Comparison of ENCODE assay signal across 1 cellular context in the genomic region with DNA sequence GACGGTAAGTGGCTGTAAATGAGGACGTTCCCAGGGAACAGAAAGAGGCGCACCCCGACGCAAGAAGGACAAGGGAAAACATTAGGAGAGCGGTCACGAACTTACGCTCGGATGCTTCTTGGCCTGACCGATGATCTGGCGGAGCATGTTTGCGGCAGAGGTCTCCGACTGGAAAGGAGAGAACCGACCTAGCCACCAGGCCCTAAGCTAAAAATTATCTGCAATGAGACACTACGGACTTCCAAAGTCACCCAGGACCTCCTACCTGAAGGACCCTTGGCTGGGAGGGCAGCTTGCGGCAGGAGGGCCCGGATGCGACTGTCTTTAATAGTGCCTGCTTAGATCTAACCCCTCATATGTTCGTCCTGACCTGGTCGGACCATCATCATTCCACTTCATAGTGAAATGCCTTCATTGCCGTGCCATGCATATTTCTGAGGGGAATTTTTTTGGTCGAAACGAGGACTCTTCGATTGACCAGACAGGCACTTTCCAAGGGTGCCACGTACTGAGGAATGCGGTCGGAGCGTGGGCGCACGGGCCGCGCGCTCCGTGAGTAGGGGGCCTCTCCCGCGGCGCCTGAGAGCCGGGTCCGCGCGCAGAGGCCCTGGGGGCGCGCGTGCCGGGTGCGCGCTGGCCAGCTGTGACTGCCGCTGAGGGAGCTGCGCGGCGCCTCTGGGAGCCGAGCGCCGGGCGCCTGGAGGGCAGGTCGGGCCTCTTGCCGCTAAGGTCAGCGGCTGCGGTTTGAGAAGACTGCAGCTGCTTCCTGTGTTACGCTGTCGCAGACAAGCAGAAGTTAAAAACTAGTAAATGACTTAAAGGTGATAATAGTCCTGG.
TF ChIP-seq lines count a peak whose summit lies in the region.

No MANE protein-coding gene starts in this region.

TF ChIP-seq in K562, 482 proteins besides CTCF, POLR2A, EP300 and RAD21 (continued from another document and continues in another):
- peak; percentile 80 for TF ChIP-seq HNRNPLL (IDR thresholded peaks at IDR 0.05; ENCODE audit: low read depth, low read length, poor library complexity, severe bottlenecking)
- TF ChIP-seq ZNF134 (CRISPR knock-in tag; conservative IDR thresholded peaks at IDR 0.05) = no peak
- no peak for TF ChIP-seq ZNF75A (CRISPR knock-in tag; IDR thresholded peaks at IDR 0.05)
- TF ChIP-seq TAL1 (IDR thresholded peaks at IDR 0.05) = peak; percentile 3; the same call in 1 of the 2 replicates
- TF ChIP-seq PTRF (tag; IDR thresholded peaks at IDR 0.05) = no peak
- TF ChIP-seq, protein P1, sequence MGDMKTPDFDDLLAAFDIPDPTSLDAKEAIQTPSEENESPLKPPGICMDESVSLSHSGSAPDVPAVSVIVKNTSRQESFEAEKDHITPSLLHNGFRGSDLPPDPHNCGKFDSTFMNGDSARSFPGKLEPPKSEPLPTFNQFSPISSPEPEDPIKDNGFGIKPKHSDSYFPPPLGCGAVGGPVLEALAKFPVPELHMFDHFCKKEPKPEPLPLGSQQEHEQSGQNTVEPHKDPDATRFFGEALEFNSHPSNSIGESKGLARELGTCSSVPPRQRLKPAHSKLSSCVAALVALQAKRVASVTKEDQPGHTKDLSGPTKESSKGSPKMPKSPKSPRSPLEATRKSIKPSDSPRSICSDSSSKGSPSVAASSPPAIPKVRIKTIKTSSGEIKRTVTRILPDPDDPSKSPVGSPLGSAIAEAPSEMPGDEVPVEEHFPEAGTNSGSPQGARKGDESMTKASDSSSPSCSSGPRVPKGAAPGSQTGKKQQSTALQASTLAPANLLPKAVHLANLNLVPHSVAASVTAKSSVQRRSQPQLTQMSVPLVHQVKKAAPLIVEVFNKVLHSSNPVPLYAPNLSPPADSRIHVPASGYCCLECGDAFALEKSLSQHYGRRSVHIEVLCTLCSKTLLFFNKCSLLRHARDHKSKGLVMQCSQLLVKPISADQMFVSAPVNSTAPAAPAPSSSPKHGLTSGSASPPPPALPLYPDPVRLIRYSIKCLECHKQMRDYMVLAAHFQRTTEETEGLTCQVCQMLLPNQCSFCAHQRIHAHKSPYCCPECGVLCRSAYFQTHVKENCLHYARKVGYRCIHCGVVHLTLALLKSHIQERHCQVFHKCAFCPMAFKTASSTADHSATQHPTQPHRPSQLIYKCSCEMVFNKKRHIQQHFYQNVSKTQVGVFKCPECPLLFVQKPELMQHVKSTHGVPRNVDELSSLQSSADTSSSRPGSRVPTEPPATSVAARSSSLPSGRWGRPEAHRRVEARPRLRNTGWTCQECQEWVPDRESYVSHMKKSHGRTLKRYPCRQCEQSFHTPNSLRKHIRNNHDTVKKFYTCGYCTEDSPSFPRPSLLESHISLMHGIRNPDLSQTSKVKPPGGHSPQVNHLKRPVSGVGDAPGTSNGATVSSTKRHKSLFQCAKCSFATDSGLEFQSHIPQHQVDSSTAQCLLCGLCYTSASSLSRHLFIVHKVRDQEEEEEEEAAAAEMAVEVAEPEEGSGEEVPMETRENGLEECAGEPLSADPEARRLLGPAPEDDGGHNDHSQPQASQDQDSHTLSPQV (IDR thresholded peaks at IDR 0.05) = 0 out of 2 replicates have a peak, but pooled peaks have one; percentile 40
- no peak for TF ChIP-seq CBX5 (IDR thresholded peaks at IDR 0.05; ENCODE audit: borderline replicate concordance, low read depth)
- TF ChIP-seq NFE2L1 (tag; IDR thresholded peaks at IDR 0.05; ENCODE audit: borderline replicate concordance, low read depth) = no peak
- peak; percentile 54; the same call in 1 of the 2 replicates for TF ChIP-seq GATAD2B (IDR thresholded peaks at IDR 0.05; ENCODE audit: borderline replicate concordance)
- peak; percentile 91 for TF ChIP-seq PML (IDR thresholded peaks at IDR 0.05; ENCODE audit: low read length)
- no peak for TF ChIP-seq ZNF354B (CRISPR knock-in tag; IDR thresholded peaks at IDR 0.05)
- TF ChIP-seq POLR2G (IDR thresholded peaks at IDR 0.05; ENCODE audit: low read depth, low read length) = peak; percentile 87
- TF ChIP-seq, protein P2, sequence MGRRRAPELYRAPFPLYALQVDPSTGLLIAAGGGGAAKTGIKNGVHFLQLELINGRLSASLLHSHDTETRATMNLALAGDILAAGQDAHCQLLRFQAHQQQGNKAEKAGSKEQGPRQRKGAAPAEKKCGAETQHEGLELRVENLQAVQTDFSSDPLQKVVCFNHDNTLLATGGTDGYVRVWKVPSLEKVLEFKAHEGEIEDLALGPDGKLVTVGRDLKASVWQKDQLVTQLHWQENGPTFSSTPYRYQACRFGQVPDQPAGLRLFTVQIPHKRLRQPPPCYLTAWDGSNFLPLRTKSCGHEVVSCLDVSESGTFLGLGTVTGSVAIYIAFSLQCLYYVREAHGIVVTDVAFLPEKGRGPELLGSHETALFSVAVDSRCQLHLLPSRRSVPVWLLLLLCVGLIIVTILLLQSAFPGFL (CRISPR knock-in tag; IDR thresholded peaks at IDR 0.05) = 0 out of 2 replicates have a peak, but pooled peaks have one; percentile 93
- peak; percentile 76 for TF ChIP-seq ZFX (CRISPR knock-in tag; IDR thresholded peaks at IDR 0.05)
- TF ChIP-seq JUNB (CRISPR knock-in tag; conservative IDR thresholded peaks at IDR 0.05) = no peak
- no peak for TF ChIP-seq SRSF7 (optimal IDR thresholded peaks at IDR 0.05; ENCODE audit: low read depth, low read length)
- TF ChIP-seq, protein P3, sequence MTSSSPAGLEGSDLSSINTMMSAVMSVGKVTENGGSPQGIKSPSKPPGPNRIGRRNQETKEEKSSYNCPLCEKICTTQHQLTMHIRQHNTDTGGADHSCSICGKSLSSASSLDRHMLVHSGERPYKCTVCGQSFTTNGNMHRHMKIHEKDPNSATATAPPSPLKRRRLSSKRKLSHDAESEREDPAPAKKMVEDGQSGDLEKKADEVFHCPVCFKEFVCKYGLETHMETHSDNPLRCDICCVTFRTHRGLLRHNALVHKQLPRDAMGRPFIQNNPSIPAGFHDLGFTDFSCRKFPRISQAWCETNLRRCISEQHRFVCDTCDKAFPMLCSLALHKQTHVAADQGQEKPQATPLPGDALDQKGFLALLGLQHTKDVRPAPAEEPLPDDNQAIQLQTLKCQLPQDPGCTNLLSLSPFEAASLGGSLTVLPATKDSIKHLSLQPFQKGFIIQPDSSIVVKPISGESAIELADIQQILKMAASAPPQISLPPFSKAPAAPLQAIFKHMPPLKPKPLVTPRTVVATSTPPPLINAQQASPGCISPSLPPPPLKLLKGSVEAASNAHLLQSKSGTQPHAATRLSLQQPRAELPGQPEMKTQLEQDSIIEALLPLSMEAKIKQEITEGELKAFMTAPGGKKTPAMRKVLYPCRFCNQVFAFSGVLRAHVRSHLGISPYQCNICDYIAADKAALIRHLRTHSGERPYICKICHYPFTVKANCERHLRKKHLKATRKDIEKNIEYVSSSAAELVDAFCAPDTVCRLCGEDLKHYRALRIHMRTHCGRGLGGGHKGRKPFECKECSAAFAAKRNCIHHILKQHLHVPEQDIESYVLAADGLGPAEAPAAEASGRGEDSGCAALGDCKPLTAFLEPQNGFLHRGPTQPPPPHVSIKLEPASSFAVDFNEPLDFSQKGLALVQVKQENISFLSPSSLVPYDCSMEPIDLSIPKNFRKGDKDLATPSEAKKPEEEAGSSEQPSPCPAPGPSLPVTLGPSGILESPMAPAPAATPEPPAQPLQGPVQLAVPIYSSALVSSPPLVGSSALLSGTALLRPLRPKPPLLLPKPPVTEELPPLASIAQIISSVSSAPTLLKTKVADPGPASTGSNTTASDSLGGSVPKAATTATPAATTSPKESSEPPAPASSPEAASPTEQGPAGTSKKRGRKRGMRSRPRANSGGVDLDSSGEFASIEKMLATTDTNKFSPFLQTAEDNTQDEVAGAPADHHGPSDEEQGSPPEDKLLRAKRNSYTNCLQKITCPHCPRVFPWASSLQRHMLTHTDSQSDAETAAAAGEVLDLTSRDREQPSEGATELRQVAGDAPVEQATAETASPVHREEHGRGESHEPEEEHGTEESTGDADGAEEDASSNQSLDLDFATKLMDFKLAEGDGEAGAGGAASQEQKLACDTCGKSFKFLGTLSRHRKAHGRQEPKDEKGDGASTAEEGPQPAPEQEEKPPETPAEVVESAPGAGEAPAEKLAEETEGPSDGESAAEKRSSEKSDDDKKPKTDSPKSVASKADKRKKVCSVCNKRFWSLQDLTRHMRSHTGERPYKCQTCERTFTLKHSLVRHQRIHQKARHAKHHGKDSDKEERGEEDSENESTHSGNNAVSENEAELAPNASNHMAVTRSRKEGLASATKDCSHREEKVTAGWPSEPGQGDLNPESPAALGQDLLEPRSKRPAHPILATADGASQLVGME (CRISPR knock-in tag; IDR thresholded peaks at IDR 0.05) = no peak
- 0 out of 2 replicates have a peak, but pooled peaks have one; percentile 7 for TF ChIP-seq SMC3 (conservative IDR thresholded peaks at IDR 0.05; ENCODE audit: insufficient read depth, low read depth, low read length)
- peak; percentile 89 for TF ChIP-seq ZZZ3 (IDR thresholded peaks at IDR 0.05)
- TF ChIP-seq PYGO2 (tag; IDR thresholded peaks at IDR 0.05) = 0 out of 2 replicates have a peak, but pooled peaks have one; percentile 48
- peak; percentile 84 for TF ChIP-seq ZBTB7A (IDR thresholded peaks at IDR 0.05; ENCODE audit: borderline replicate concordance, control insufficient read depth, low read depth, low read length)
- TF ChIP-seq NR1H2 (CRISPR knock-in tag; IDR thresholded peaks at IDR 0.05) = no peak
- no peak for TF ChIP-seq NFIX (CRISPR knock-in tag; IDR thresholded peaks at IDR 0.05; ENCODE audit: low read depth)
- TF ChIP-seq ZNF586 (CRISPR knock-in tag; conservative IDR thresholded peaks at IDR 0.05) = no peak
- TF ChIP-seq, protein P4, sequence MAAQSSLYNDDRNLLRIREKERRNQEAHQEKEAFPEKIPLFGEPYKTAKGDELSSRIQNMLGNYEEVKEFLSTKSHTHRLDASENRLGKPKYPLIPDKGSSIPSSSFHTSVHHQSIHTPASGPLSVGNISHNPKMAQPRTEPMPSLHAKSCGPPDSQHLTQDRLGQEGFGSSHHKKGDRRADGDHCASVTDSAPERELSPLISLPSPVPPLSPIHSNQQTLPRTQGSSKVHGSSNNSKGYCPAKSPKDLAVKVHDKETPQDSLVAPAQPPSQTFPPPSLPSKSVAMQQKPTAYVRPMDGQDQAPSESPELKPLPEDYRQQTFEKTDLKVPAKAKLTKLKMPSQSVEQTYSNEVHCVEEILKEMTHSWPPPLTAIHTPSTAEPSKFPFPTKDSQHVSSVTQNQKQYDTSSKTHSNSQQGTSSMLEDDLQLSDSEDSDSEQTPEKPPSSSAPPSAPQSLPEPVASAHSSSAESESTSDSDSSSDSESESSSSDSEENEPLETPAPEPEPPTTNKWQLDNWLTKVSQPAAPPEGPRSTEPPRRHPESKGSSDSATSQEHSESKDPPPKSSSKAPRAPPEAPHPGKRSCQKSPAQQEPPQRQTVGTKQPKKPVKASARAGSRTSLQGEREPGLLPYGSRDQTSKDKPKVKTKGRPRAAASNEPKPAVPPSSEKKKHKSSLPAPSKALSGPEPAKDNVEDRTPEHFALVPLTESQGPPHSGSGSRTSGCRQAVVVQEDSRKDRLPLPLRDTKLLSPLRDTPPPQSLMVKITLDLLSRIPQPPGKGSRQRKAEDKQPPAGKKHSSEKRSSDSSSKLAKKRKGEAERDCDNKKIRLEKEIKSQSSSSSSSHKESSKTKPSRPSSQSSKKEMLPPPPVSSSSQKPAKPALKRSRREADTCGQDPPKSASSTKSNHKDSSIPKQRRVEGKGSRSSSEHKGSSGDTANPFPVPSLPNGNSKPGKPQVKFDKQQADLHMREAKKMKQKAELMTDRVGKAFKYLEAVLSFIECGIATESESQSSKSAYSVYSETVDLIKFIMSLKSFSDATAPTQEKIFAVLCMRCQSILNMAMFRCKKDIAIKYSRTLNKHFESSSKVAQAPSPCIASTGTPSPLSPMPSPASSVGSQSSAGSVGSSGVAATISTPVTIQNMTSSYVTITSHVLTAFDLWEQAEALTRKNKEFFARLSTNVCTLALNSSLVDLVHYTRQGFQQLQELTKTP (IDR thresholded peaks at IDR 0.05; ENCODE audit: low read depth in 1 of 2, partially characterized antibody in 2 of 2) = peak in 1 of 2 experiments; percentile 87
- no peak for TF ChIP-seq SLC30A9 (CRISPR knock-in tag; IDR thresholded peaks at IDR 0.05)
- TF ChIP-seq MECOM (CRISPR knock-in tag; IDR thresholded peaks at IDR 0.05) = no peak
- TF ChIP-seq PPARD (CRISPR knock-in tag; IDR thresholded peaks at IDR 0.05) = no peak
- no peak for TF ChIP-seq LEF1 (IDR thresholded peaks at IDR 0.05)
- TF ChIP-seq, protein P5, sequence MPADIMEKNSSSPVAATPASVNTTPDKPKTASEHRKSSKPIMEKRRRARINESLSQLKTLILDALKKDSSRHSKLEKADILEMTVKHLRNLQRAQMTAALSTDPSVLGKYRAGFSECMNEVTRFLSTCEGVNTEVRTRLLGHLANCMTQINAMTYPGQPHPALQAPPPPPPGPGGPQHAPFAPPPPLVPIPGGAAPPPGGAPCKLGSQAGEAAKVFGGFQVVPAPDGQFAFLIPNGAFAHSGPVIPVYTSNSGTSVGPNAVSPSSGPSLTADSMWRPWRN (IDR thresholded peaks at IDR 0.05; ENCODE audit: low read depth) = peak; percentile 80
- TF ChIP-seq, protein P6, sequence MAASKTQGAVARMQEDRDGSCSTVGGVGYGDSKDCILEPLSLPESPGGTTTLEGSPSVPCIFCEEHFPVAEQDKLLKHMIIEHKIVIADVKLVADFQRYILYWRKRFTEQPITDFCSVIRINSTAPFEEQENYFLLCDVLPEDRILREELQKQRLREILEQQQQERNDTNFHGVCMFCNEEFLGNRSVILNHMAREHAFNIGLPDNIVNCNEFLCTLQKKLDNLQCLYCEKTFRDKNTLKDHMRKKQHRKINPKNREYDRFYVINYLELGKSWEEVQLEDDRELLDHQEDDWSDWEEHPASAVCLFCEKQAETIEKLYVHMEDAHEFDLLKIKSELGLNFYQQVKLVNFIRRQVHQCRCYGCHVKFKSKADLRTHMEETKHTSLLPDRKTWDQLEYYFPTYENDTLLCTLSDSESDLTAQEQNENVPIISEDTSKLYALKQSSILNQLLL (CRISPR knock-in tag; IDR thresholded peaks at IDR 0.05; ENCODE audit: borderline replicate concordance) = no peak
- TF ChIP-seq, protein P7, sequence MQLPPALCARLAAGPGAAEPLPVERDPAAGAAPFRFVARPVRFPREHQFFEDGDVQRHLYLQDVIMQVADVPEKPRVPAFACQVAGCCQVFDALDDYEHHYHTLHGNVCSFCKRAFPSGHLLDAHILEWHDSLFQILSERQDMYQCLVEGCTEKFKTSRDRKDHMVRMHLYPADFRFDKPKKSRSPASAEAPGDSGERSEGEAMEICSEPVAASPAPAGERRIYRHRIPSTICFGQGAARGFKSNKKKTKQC (CRISPR knock-in tag; IDR thresholded peaks at IDR 0.05) = no peak
- no peak; the same call in 1 of the 2 replicates for TF ChIP-seq ZNF76 (CRISPR knock-in tag; IDR thresholded peaks at IDR 0.05; ENCODE audit: borderline replicate concordance)
- TF ChIP-seq MYC (IDR thresholded peaks at IDR 0.05; ENCODE audit: low read depth, low read length) = peak; percentile 86
- TF ChIP-seq MYC (CRISPR knock-in tag; IDR thresholded peaks at IDR 0.05; ENCODE audit: borderline replicate concordance, low read depth) = peak; percentile 28; the same call in 1 of the 2 replicates
- peak in 1 of 2 experiments; percentile 81; a peak in 2 of 3 replicates for TF ChIP-seq CBX3 (IDR thresholded peaks at IDR 0.05; ENCODE audit: borderline replicate concordance in 1 of 2, low read length in 2 of 2)
